ENCODE assay signal across 10 cellular contexts in the genomic region with DNA sequence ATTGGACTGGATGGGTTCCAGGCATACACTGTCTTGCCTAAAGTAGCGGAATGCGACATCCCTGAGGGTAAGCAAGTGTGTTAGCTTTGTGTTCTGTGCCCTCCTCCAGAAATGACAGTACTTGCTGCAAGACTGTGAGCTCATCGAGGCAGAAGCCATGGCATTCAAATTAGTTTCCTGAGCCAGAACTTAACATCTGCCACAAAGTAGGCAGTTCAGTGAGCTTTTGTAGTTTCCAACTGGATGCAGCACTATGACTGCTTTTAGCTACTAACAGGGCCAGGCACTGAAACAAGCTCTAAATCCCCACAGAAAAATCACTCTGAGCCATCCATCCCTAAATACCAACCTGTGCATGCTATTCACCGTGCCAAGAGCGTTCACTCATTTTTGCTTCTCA. TPM values are rescaled to one million over a fixed set of nuclear protein-coding genes. Genes with fewer than 3 reads are reported as not detected.
DNase-seq lines count a peak whose midpoint lies in the region; ATAC-seq, FAIRE-seq and TF ChIP-seq lines count a peak whose summit lies in the region.
"Had no signal": no experiment of that assay in that cellular context is flagged by ENCODE, and none has a peak within 500 bp of the region (broad histone marks: within the 10 kb centered on the region; RNA-seq: fewer than 3 reads in every experiment).

No MANE protein-coding gene starts in this region.

- FAIRE-seq in GM19239 (lab: Jason Lieb, UNC): peak; percentile 84
- FAIRE-seq: islet of Langerhans had no signal

- no peaks in the 10 kb centered on the region for H3K36me3 ChIP-seq in lower lobe of right lung

- no peak for TF ChIP-seq CTCF in 22Rv1 (IDR thresholded peaks at IDR 0.05)
- TF ChIP-seq CTCF in lower lobe of right lung (IDR thresholded peaks at IDR 0.05): no peak

- H3K9me3 ChIP-seq in lower lobe of right lung: no peaks in the 10 kb centered on the region

- H3K9me3 Mint-ChIP-seq in activated naive CD8-positive, alpha-beta T cell treated with anti-CD3 and anti-CD28 coated beads for 36 hours: no peaks in the 10 kb centered on the region

- H3K4me1 Mint-ChIP-seq in activated naive CD8-positive, alpha-beta T cell treated with anti-CD3 and anti-CD28 coated beads for 36 hours: peaks cover 33% of the 10 kb centered on the region

- no peak for DNase-seq in GM19239 (ENCODE audit: insufficient read length, low spot score)
- no peak for DNase-seq in activated naive CD8-positive, alpha-beta T cell treated with anti-CD3 and anti-CD28 coated beads for 36 hours
- DNase-seq in lower lobe of right lung: no peak
- DNase-seq in activated effector memory CD4-positive, alpha-beta T cell treated with Interleukin-2 at 50 U/mL for 16 hours: no peak
- DNase-seq: RPMI8226 had no signal

- H3K27me3 ChIP-seq in lower lobe of right lung (ENCODE audit: low read depth): no peaks in the 10 kb centered on the region

- peaks cover 23% of the 10 kb centered on the region for H3K36me3 Mint-ChIP-seq in activated naive CD8-positive, alpha-beta T cell treated with anti-CD3 and anti-CD28 coated beads for 36 hours

- peak overlapping the region; percentile 79 for H3K27ac Mint-ChIP-seq in activated naive CD8-positive, alpha-beta T cell treated with anti-CD3 and anti-CD28 coated beads for 36 hours

- peak overlapping the region; percentile 94 for H3K4me3 ChIP-seq in lower lobe of right lung

- no peak for ATAC-seq in lower lobe of right lung
- ATAC-seq in GM19397 (IDR thresholded peaks at IDR 0.05; ENCODE audit: unreplicated experiment): no peak
- no peak for ATAC-seq in HG02885 (IDR thresholded peaks at IDR 0.05; ENCODE audit: poor library complexity, unreplicated experiment)
- ATAC-seq in HG03521 (IDR thresholded peaks at IDR 0.05; ENCODE audit: unreplicated experiment): no peak

- H3K27me3 Mint-ChIP-seq in activated naive CD8-positive, alpha-beta T cell treated with anti-CD3 and anti-CD28 coated beads for 36 hours: peaks cover 19% of the 10 kb centered on the region

- peaks cover 22% of the 10 kb centered on the region for H3K4me1 ChIP-seq in lower lobe of right lung

- intact Hi-C loops in lower lobe of right lung (cut with DNase I): no loop called here

- peak overlapping the region; percentile 72; the same call in 1 of the 2 replicates for H3K27ac ChIP-seq in 22Rv1
- no peak overlapping the region for H3K27ac ChIP-seq in lower lobe of right lung

- H3K4me3 Mint-ChIP-seq in activated naive CD8-positive, alpha-beta T cell treated with anti-CD3 and anti-CD28 coated beads for 36 hours: peak overlapping the region; percentile 76

RNA-seq across cellular contexts. Expression of a gene that starts 1.2 kb away (rescaled TPM):
- total RNA-seq in activated naive CD8-positive, alpha-beta T cell treated with anti-CD3 and anti-CD28 coated beads for 36 hours: 10 to 100 TPM; 47.1 to 48.3 TPM
- 65.3 TPM for total RNA-seq in lower lobe of right lung
